8 cellular contexts compared by ENCODE assay signal in the genomic region with DNA sequence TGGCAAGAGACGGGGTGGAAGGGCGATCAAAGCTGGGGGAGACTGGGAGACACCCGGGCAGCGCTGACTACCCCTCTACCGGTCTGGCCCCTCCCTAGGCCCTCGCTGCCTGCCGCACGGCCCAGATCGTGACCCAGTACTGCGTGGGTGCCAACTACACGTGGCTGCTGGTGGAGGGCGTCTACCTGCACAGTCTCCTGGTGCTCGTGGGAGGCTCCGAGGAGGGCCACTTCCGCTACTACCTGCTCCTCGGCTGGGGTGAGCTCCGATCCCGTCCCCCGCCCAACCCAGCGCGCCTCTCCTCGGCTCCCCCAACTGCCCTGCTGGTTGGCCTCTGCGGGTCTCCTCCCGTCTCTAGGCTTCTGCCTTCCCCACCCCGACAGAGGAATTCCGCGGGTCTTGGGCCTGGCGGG. TPM values are rescaled to one million over a fixed set of nuclear protein-coding genes. Genes with fewer than 3 reads are reported as not detected.
DNase-seq lines count a peak whose midpoint lies in the region; ATAC-seq, FAIRE-seq and TF ChIP-seq lines count a peak whose summit lies in the region.

No MANE protein-coding gene starts in this region.

- dilution Hi-C loops in keratinocyte (cut with MboI; ENCODE audit: extremely low pct_ligation_motif_present, low sequenced_read_pairs) = no loop called here

- H3K4me3 Mint-ChIP-seq in CD4-positive, alpha-beta T cell = peak overlapping the region; percentile 68
- H3K4me3 Mint-ChIP-seq in IgD-negative memory B cell = peak overlapping the region; percentile 57 to 88 (median 67)

- peak overlapping the region; percentile 90 for H2AFZ ChIP-seq in keratinocyte (ENCODE audit: control insufficient read depth, low read length)

- peaks cover 17% of the 10 kb centered on the region for H3K4me1 Mint-ChIP-seq in CD4-positive, alpha-beta T cell (ENCODE audit: low read depth)
- H3K4me1 Mint-ChIP-seq in IgD-negative memory B cell = peaks cover 7 to 10% (median 10%) of the 10 kb centered on the region in 3 donors

- H3K27ac ChIP-seq in CD4-positive, alpha-beta T cell (ENCODE audit: low read depth, low read length) = no peak overlapping the region
- H3K27ac ChIP-seq in keratinocyte (ENCODE audit: control insufficient read depth, insufficient read depth, low read length) = no peak overlapping the region

- no peak for FAIRE-seq in keratinocyte (lab: Jason Lieb, UNC)

- intact Hi-C loops in CD4-positive, alpha-beta T cell (cut with DNase I, micrococcal nuclease) = loop anchor here in 1 of 2 experiments (2.0 kb wide), 1 partner anchor 16 kb away; a partner anchor contains a TSS

- H3K27me3 ChIP-seq in CD4-positive, alpha-beta T cell (ENCODE audit: control insufficient read depth, insufficient read depth, low read length) = no peaks in the 10 kb centered on the region
- no peaks in the 10 kb centered on the region for H3K27me3 ChIP-seq in keratinocyte (ENCODE audit: control insufficient read depth, extremely low read depth, insufficient read depth, low read length)

- H3K4me2 ChIP-seq in keratinocyte (ENCODE audit: control insufficient read depth, extremely low read depth, insufficient read depth, low read depth, low read length) = peak overlapping the region; percentile 92

- peak overlapping the region; percentile 42 to 54 (median 52) for H3K4me3 ChIP-seq in keratinocyte (ENCODE audit: control insufficient read depth in 2 of 3, extremely low read depth in 1 of 3, insufficient read depth in 2 of 3, low read depth in 1 of 3, low read length in 3 of 3)

- CTCF ChIA-PET in CD4-positive, alpha-beta T cell (lab: Charles Lee) = interaction anchor here (0.6 to 6.0 kb wide), 9 partner anchors 8 to 211 kb away, joined by 3 to 35 read pairs (median 6); a partner anchor contains a TSS

- no peak for TF ChIP-seq CTCF in CD4-positive, alpha-beta T cell (IDR thresholded peaks at IDR 0.05)
- TF ChIP-seq CTCF in keratinocyte (optimal IDR thresholded peaks at IDR 0.05 in 1 of 3, IDR thresholded peaks at IDR 0.05 in 1 of 3, conservative IDR thresholded peaks at IDR 0.05 in 1 of 3; ENCODE audit: extremely low read depth in 1 of 3, insufficient read depth in 2 of 3, low read length in 3 of 3) = no peak

- peaks cover under 1% of the 10 kb centered on the region for H3K36me3 Mint-ChIP-seq in CD4-positive, alpha-beta T cell (ENCODE audit: low read depth)
- H3K36me3 Mint-ChIP-seq in IgD-negative memory B cell = no peaks in the 10 kb centered on the region

- H3K4me1 ChIP-seq in keratinocyte (ENCODE audit: control insufficient read depth, extremely low read depth, insufficient read depth, low read length) = peaks cover 13% of the 10 kb centered on the region

- peak overlapping the region; percentile 64 for H3K9ac ChIP-seq in keratinocyte (ENCODE audit: control insufficient read depth, extremely low read depth, insufficient read depth, low read length)

- H3K79me2 ChIP-seq in keratinocyte (ENCODE audit: control insufficient read depth, insufficient read depth, low read length) = no peaks in the 10 kb centered on the region

- H3K27ac Mint-ChIP-seq in CD4-positive, alpha-beta T cell = no peak overlapping the region
- no peak overlapping the region for H3K27ac Mint-ChIP-seq in IgD-negative memory B cell

- no peaks in the 10 kb centered on the region for H3K9me1 ChIP-seq in keratinocyte (ENCODE audit: control insufficient read depth, extremely low read depth, insufficient read depth, low read length)

- H3K9me3 ChIP-seq in CD4-positive, alpha-beta T cell (ENCODE audit: control insufficient read depth, low read length) = no peaks in the 10 kb centered on the region
- no peaks in the 10 kb centered on the region for H3K9me3 ChIP-seq in keratinocyte (ENCODE audit: control insufficient read depth, low read depth, low read length)

- H4K20me1 ChIP-seq in keratinocyte (ENCODE audit: control insufficient read depth, extremely low read depth, insufficient read depth, low read length) = no peaks in the 10 kb centered on the region

- no peaks in the 10 kb centered on the region for H3K9me3 Mint-ChIP-seq in CD4-positive, alpha-beta T cell
- no peaks in the 10 kb centered on the region for H3K9me3 Mint-ChIP-seq in IgD-negative memory B cell

- peaks cover 5% of the 10 kb centered on the region for H3K27me3 Mint-ChIP-seq in CD4-positive, alpha-beta T cell
- peaks cover 16% of the 10 kb centered on the region for H3K27me3 Mint-ChIP-seq in IgD-negative memory B cell

- POLR2A ChIA-PET in CD4-positive, alpha-beta T cell (lab: Charles Lee) = interaction anchor here (0.8 to 3.7 kb wide), 7 partner anchors 8 to 237 kb away, joined by 3 to 33 read pairs (median 5); a partner anchor contains a TSS

- peak; percentile 15 to 57 (median 38) for DNase-seq in CD4-positive, alpha-beta T cell
- DNase-seq in activated naive CD4-positive, alpha-beta T cell treated with anti-CD3 and anti-CD28 coated beads, Interleukin-2, amount 50 U/mL, for 16 hours = peak; percentile 64
- DNase-seq in keratinocyte (ENCODE audit: low read depth, low spot score) (no peak), dermis blood vessel endothelial cell (no peak)
- peak in 5 of 6 experiments; percentile 51 to 77 (median 65) for DNase-seq in stimulated activated naive CD4-positive, alpha-beta T cell (lab: John Stamatoyannopoulos, UW)

- no peaks in the 10 kb centered on the region for H3K36me3 ChIP-seq in keratinocyte (ENCODE audit: control insufficient read depth in 2 of 2, extremely low read depth in 1 of 2, insufficient read depth in 2 of 2, low read length in 2 of 2)

- ATAC-seq in CD4-positive, alpha-beta T cell (ENCODE audit: poor library complexity) = peak; percentile 55
- ATAC-seq in GM18517 (IDR thresholded peaks at IDR 0.05; ENCODE audit: unreplicated experiment) = no peak
- no peak for ATAC-seq in GM18867 (IDR thresholded peaks at IDR 0.05; ENCODE audit: unreplicated experiment)

RNA-seq across cellular contexts. Expression of a gene that starts 8.8 kb away (rescaled TPM):
- total RNA-seq in CD4-positive, alpha-beta T cell = 1 to 10 TPM; 2.4 to 3.0 TPM
- polyA plus RNA-seq in IgD-negative memory B cell (not detected), keratinocyte (0.97 to 2.2 TPM (median 1.4 TPM) in 3 replicates)
- polyA plus RNA-seq in keratinocyte (2011; ENCODE audit: low read depth) = 2.6 TPM
- 0.13 and 0.23 TPM in 2 replicates for polyA plus RNA-seq in keratinocyte (2011; cell fraction: cytosol; rRNA removed)
- polyA plus RNA-seq in keratinocyte (2011; cell fraction: nucleus; rRNA removed) = 5.9 and 9.2 TPM in 2 replicates
- polyA plus RNA-seq in keratinocyte (2012; ENCODE audit: low replicate concordance) = 1.0 and 5.6 TPM in 2 replicates
- polyA minus RNA-seq in keratinocyte = 1.0 to 3.0 TPM in 2 of 3 replicates, not detected in the other
- polyA minus RNA-seq in keratinocyte (2011; cell fraction: cytosol; rRNA and poly(A)+ RNA removed) = not detected
- polyA minus RNA-seq in keratinocyte (2011; cell fraction: nucleus; rRNA and poly(A)+ RNA removed) = 2.3 and 4.0 TPM in 2 replicates
- total RNA-seq in dermis blood vessel endothelial cell = 0.05 TPM in 1 of 2 replicates, not detected in the other

RNA-seq across cellular contexts. Expression of a gene that starts 14.9 kb away (rescaled TPM):
- 100 to 1,000 TPM; 367 to 369 TPM for total RNA-seq in CD4-positive, alpha-beta T cell
- 841 TPM for polyA plus RNA-seq in IgD-negative memory B cell
- 511 to 1,051 TPM (median 836 TPM) in 3 replicates for polyA plus RNA-seq in keratinocyte
- 66.7 TPM for polyA plus RNA-seq in keratinocyte (2011; ENCODE audit: low read depth)
- polyA plus RNA-seq in keratinocyte (2011; cell fraction: cytosol; rRNA removed) = 566 and 587 TPM in 2 replicates
- 147 and 148 TPM in 2 replicates for polyA plus RNA-seq in keratinocyte (2011; cell fraction: nucleus; rRNA removed)
- 347 and 735 TPM in 2 replicates for polyA plus RNA-seq in keratinocyte (2012; ENCODE audit: low replicate concordance)
- polyA minus RNA-seq in keratinocyte = 103 to 227 TPM (median 175 TPM) in 3 replicates
- polyA minus RNA-seq in keratinocyte (2011; cell fraction: cytosol; rRNA and poly(A)+ RNA removed) = 172 TPM
- 27.3 and 43.0 TPM in 2 replicates for polyA minus RNA-seq in keratinocyte (2011; cell fraction: nucleus; rRNA and poly(A)+ RNA removed)
- 218 and 295 TPM in 2 replicates for total RNA-seq in dermis blood vessel endothelial cell

RNA-seq across cellular contexts. Expression of a gene that starts 15.6 kb away (rescaled TPM):
- 1 to 10 TPM; 3.7 to 5.0 TPM for total RNA-seq in CD4-positive, alpha-beta T cell
- polyA plus RNA-seq in IgD-negative memory B cell = 2.7 TPM
- 11.9 to 13.3 TPM (median 13.2 TPM) in 3 replicates for polyA plus RNA-seq in keratinocyte
- polyA plus RNA-seq in keratinocyte (2011; ENCODE audit: low read depth) = 2.0 TPM
- 11.0 and 15.8 TPM in 2 replicates for polyA plus RNA-seq in keratinocyte (2011; cell fraction: cytosol; rRNA removed)
- polyA plus RNA-seq in keratinocyte (2011; cell fraction: nucleus; rRNA removed) = 32.7 and 45.1 TPM in 2 replicates
- 11.2 and 17.4 TPM in 2 replicates for polyA plus RNA-seq in keratinocyte (2012; ENCODE audit: low replicate concordance)
- 19.0 to 26.9 TPM (median 20.4 TPM) in 3 replicates for polyA minus RNA-seq in keratinocyte
- polyA minus RNA-seq in keratinocyte (2011; cell fraction: cytosol; rRNA and poly(A)+ RNA removed) = 24.2 TPM
- 19.1 and 21.3 TPM in 2 replicates for polyA minus RNA-seq in keratinocyte (2011; cell fraction: nucleus; rRNA and poly(A)+ RNA removed)
- 8.3 and 11.8 TPM in 2 replicates for total RNA-seq in dermis blood vessel endothelial cell

RNA-seq across cellular contexts. Expression of a gene that starts 37.7 kb away (rescaled TPM):
- total RNA-seq in CD4-positive, alpha-beta T cell = 10 to 100 TPM; 29.2 to 30.4 TPM
- 18.5 TPM for polyA plus RNA-seq in IgD-negative memory B cell
- polyA plus RNA-seq in keratinocyte = 35.4 to 43.4 TPM (median 41.8 TPM) in 3 replicates
- 28.3 TPM for polyA plus RNA-seq in keratinocyte (2011; ENCODE audit: low read depth)
- polyA plus RNA-seq in keratinocyte (2011; cell fraction: cytosol; rRNA removed) = 29.3 and 42.9 TPM in 2 replicates
- polyA plus RNA-seq in keratinocyte (2011; cell fraction: nucleus; rRNA removed) = 134 and 138 TPM in 2 replicates
- 65.7 and 69.9 TPM in 2 replicates for polyA plus RNA-seq in keratinocyte (2012; ENCODE audit: low replicate concordance)
- 48.2 to 87.1 TPM (median 56.6 TPM) in 3 replicates for polyA minus RNA-seq in keratinocyte
- 85.9 TPM for polyA minus RNA-seq in keratinocyte (2011; cell fraction: cytosol; rRNA and poly(A)+ RNA removed)
- polyA minus RNA-seq in keratinocyte (2011; cell fraction: nucleus; rRNA and poly(A)+ RNA removed) = 38.8 and 46.1 TPM in 2 replicates
- 18.9 and 26.1 TPM in 2 replicates for total RNA-seq in dermis blood vessel endothelial cell

RNA-seq across cellular contexts. Expression of a gene that starts 53.8 kb away (rescaled TPM):
- total RNA-seq in CD4-positive, alpha-beta T cell = 10 to 100 TPM; 17.2 to 17.5 TPM
- polyA plus RNA-seq in IgD-negative memory B cell (23.7 TPM), keratinocyte (2.1 to 2.4 TPM (median 2.4 TPM) in 3 replicates)
- polyA plus RNA-seq in keratinocyte (2011; ENCODE audit: low read depth) = 1.6 TPM
- polyA plus RNA-seq in keratinocyte (2011; cell fraction: cytosol; rRNA removed) = 1.5 and 3.0 TPM in 2 replicates
- 8.6 and 11.8 TPM in 2 replicates for polyA plus RNA-seq in keratinocyte (2011; cell fraction: nucleus; rRNA removed)
- polyA plus RNA-seq in keratinocyte (2012; ENCODE audit: low replicate concordance) = 5.0 and 6.4 TPM in 2 replicates
- 1.8 to 2.8 TPM (median 2.7 TPM) in 3 replicates for polyA minus RNA-seq in keratinocyte
- polyA minus RNA-seq in keratinocyte (2011; cell fraction: cytosol; rRNA and poly(A)+ RNA removed) = 6.9 TPM
- polyA minus RNA-seq in keratinocyte (2011; cell fraction: nucleus; rRNA and poly(A)+ RNA removed) = 7.2 and 8.1 TPM in 2 replicates
- 7.7 and 7.8 TPM in 2 replicates for total RNA-seq in dermis blood vessel endothelial cell

Comparison
In these comparisons a context has a peak if more than half of its experiments do, and no peak if none do; other contexts are left out.
1. DNase-seq: peak in CD4-positive, alpha-beta T cell (10 of 10), activated naive CD4-positive, alpha-beta T cell treated with anti-CD3 and anti-CD28 coated beads, Interleukin-2, amount 50 U/mL, for 16 hours (single experiment) and stimulated activated naive CD4-positive, alpha-beta T cell (5 of 6); none in keratinocyte (single experiment) and dermis blood vessel endothelial cell (single experiment).